1 cellular context compared by ENCODE assay signal in the genomic region with DNA sequence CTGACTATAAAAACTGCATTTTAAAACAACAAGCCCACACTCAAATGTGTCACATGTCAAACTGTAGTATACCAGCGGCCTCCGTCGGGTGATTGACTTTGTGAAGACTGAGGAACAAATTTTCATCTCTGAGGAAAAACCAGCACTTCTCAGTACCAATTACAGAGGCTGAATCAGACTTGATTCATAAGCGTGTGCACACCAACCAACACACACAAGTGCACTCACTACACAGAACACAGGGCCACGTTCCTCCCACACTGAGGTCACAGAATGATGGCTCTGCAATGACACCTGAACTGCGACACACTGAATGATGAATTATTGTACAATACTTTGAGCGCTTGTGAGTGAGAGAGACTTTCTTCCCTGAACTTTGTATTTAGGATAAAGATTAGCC.
A peak's percentile ranks its signal among the peaks of the same experiment; 100 is the strongest.
TF ChIP-seq lines count a peak whose summit lies in the region.

No MANE protein-coding gene starts in this region.

TF ChIP-seq in GM12878, 131 proteins besides CTCF, POLR2A, EP300 and RAD21 (continued from another document):
- TF ChIP-seq, protein P1, sequence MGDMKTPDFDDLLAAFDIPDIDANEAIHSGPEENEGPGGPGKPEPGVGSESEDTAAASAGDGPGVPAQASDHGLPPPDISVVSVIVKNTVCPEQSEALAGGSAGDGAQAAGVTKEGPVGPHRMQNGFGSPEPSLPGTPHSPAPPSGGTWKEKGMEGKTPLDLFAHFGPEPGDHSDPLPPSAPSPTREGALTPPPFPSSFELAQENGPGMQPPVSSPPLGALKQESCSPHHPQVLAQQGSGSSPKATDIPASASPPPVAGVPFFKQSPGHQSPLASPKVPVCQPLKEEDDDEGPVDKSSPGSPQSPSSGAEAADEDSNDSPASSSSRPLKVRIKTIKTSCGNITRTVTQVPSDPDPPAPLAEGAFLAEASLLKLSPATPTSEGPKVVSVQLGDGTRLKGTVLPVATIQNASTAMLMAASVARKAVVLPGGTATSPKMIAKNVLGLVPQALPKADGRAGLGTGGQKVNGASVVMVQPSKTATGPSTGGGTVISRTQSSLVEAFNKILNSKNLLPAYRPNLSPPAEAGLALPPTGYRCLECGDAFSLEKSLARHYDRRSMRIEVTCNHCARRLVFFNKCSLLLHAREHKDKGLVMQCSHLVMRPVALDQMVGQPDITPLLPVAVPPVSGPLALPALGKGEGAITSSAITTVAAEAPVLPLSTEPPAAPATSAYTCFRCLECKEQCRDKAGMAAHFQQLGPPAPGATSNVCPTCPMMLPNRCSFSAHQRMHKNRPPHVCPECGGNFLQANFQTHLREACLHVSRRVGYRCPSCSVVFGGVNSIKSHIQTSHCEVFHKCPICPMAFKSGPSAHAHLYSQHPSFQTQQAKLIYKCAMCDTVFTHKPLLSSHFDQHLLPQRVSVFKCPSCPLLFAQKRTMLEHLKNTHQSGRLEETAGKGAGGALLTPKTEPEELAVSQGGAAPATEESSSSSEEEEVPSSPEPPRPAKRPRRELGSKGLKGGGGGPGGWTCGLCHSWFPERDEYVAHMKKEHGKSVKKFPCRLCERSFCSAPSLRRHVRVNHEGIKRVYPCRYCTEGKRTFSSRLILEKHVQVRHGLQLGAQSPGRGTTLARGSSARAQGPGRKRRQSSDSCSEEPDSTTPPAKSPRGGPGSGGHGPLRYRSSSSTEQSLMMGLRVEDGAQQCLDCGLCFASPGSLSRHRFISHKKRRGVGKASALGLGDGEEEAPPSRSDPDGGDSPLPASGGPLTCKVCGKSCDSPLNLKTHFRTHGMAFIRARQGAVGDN (IDR thresholded peaks at IDR 0.05) = peak; percentile 59; the same call in 1 of the 2 replicates
- TF ChIP-seq CREB1 (IDR thresholded peaks at IDR 0.05; ENCODE audit: low read depth) = peak; percentile 52; the same call in 1 of the 2 replicates
- TF ChIP-seq TBL1XR1 (IDR thresholded peaks at IDR 0.05; ENCODE audit: low read depth, low read length) = no peak
- TF ChIP-seq CREM (IDR thresholded peaks at IDR 0.05; ENCODE audit: low read depth) = peak; percentile 52; the same call in 1 of the 2 replicates
- TF ChIP-seq ZNF274 (IDR thresholded peaks at IDR 0.05; ENCODE audit: insufficient read depth, insufficient read length) = no peak
